In the genomic region with DNA sequence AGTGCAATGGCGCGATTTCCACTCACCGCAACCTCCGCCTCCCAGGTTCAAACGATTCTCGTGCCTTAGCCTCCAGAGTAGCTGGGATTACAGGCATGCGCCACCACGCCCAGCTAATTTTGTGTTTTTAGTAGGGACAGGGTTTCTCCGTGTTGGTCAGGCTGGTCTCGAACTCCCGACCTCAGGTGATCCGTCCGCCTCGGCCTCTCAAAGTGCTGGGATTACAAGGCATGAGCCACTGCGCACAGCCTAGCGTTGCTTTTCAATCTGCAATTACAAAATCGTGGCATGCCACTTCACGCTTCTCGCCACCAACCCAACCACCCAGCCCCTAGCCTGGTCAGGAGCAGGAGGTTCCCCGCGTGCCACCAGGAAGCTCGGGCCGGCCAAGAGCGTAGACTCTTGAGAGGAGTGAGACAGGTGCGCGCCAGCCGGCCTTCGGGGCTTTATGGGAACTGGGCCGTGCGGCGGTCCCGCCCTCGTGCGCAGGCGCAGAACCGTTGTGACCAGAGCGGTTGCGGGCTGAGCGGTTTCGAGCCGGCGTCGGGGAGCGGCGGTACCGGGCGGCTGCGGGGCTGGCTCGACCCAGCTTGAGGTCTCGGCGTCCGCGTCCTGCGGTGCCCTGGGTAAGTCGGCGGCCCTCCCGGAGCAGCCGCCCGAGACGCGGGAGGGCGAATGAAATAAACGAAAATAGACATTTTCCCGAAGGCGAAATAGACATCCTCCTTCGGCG, we compare ENCODE assay signal across 1 cellular context.
A peak's percentile ranks its signal among the peaks of the same experiment; 100 is the strongest.
TF ChIP-seq lines count a peak whose summit lies in the region.

A gene (plus strand): TSS at position 500 of the 733 bp plus-strand sequence. CDS start 530 bp downstream, outside the sequence.

TF ChIP-seq in K562, 482 proteins besides CTCF, POLR2A, EP300 and RAD21 (continued from another document and continues in another):
- TF ChIP-seq, protein P1, sequence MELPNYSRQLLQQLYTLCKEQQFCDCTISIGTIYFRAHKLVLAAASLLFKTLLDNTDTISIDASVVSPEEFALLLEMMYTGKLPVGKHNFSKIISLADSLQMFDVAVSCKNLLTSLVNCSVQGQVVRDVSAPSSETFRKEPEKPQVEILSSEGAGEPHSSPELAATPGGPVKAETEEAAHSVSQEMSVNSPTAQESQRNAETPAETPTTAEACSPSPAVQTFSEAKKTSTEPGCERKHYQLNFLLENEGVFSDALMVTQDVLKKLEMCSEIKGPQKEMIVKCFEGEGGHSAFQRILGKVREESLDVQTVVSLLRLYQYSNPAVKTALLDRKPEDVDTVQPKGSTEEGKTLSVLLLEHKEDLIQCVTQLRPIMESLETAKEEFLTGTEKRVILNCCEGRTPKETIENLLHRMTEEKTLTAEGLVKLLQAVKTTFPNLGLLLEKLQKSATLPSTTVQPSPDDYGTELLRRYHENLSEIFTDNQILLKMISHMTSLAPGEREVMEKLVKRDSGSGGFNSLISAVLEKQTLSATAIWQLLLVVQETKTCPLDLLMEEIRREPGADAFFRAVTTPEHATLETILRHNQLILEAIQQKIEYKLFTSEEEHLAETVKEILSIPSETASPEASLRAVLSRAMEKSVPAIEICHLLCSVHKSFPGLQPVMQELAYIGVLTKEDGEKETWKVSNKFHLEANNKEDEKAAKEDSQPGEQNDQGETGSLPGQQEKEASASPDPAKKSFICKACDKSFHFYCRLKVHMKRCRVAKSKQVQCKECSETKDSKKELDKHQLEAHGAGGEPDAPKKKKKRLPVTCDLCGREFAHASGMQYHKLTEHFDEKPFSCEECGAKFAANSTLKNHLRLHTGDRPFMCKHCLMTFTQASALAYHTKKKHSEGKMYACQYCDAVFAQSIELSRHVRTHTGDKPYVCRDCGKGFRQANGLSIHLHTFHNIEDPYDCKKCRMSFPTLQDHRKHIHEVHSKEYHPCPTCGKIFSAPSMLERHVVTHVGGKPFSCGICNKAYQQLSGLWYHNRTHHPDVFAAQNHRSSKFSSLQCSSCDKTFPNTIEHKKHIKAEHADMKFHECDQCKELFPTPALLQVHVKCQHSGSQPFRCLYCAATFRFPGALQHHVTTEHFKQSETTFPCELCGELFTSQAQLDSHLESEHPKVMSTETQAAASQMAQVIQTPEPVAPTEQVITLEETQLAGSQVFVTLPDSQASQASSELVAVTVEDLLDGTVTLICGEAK (IDR thresholded peaks at IDR 0.05) = no peak
- TF ChIP-seq, protein P1 (CRISPR knock-in tag; IDR thresholded peaks at IDR 0.05) = no peak
- TF ChIP-seq CBX2 (IDR thresholded peaks at IDR 0.05; ENCODE audit: insufficient read depth, low read length, poor library complexity, severe bottlenecking) (no peak), ZNF212 (CRISPR knock-in tag; IDR thresholded peaks at IDR 0.05) (no peak), CHD4 (IDR thresholded peaks at IDR 0.05; ENCODE audit: insufficient read depth, insufficient replicate concordance, low read depth, low read length, poor library complexity, severe bottlenecking) (peak; percentile 49), RFX5 (IDR thresholded peaks at IDR 0.05; ENCODE audit: low read depth, low read length) (no peak), BRCA1 (IDR thresholded peaks at IDR 0.05) (no peak), BRCA1 (CRISPR knock-in tag; IDR thresholded peaks at IDR 0.05) (no peak), NR3C1 (CRISPR knock-in tag; IDR thresholded peaks at IDR 0.05) (peak; percentile 63; the same call in 1 of the 2 replicates), BHLHE40 (IDR thresholded peaks at IDR 0.05; ENCODE audit: low read length) (0 out of 2 replicates have a peak, but pooled peaks have one; percentile 20), GABPB1 (CRISPR knock-in tag; IDR thresholded peaks at IDR 0.05) (peak; percentile 72; the same call in 1 of the 2 replicates), GATA2 (CRISPR knock-in tag; IDR thresholded peaks at IDR 0.05) (no peak), ESRRA (IDR thresholded peaks at IDR 0.05; ENCODE audit: borderline replicate concordance, low read depth) (peak; percentile 11; the same call in 1 of the 2 replicates), KAT8 (IDR thresholded peaks at IDR 0.05; ENCODE audit: low read depth) (no peak), SIRT6 (IDR thresholded peaks at IDR 0.05; ENCODE audit: low read depth, low read length) (no peak), SAFB2 (IDR thresholded peaks at IDR 0.05; ENCODE audit: borderline replicate concordance, low read depth, low read length, severe bottlenecking) (no peak), XRCC4 (IDR thresholded peaks at IDR 0.05; ENCODE audit: extremely low read depth, insufficient read depth, insufficient read length) (no peak), HEY1 (CRISPR knock-in tag; IDR thresholded peaks at IDR 0.05; ENCODE audit: borderline replicate concordance) (no peak), RB1 (IDR thresholded peaks at IDR 0.05; ENCODE audit: low read depth) (0 out of 2 replicates have a peak, but pooled peaks have one; percentile 40), ESRRB (CRISPR knock-in tag; IDR thresholded peaks at IDR 0.05; ENCODE audit: borderline replicate concordance) (no peak), BMI1 (IDR thresholded peaks at IDR 0.05; ENCODE audit: low read length) (no peak), ZBTB17 (CRISPR knock-in tag; IDR thresholded peaks at IDR 0.05) (0 out of 2 replicates have a peak, but pooled peaks have one; percentile 19), NFIC (IDR thresholded peaks at IDR 0.05) (peak; percentile 59), NFE2 (IDR thresholded peaks at IDR 0.05; ENCODE audit: low read depth) (no peak), SRSF9 (IDR thresholded peaks at IDR 0.05; ENCODE audit: borderline replicate concordance, low read depth, low read length) (no peak), ZNF184 (CRISPR knock-in tag; IDR thresholded peaks at IDR 0.05) (no peak), MAFF (IDR thresholded peaks at IDR 0.05; ENCODE audit: low read length) (no peak), E2F3 (CRISPR knock-in tag; IDR thresholded peaks at IDR 0.05) (peak; percentile 66; the same call in 1 of the 2 replicates), ZNF551 (CRISPR knock-in tag; IDR thresholded peaks at IDR 0.05) (no peak), TAL1 (IDR thresholded peaks at IDR 0.05) (no peak), CAMTA2 (CRISPR knock-in tag; conservative IDR thresholded peaks at IDR 0.05) (no peak), SP2 (IDR thresholded peaks at IDR 0.05; ENCODE audit: extremely low read depth, low read depth, low read length, poor library complexity, severe bottlenecking) (no peak), EP400 (IDR thresholded peaks at IDR 0.05) (0 out of 2 replicates have a peak, but pooled peaks have one; percentile 32), NR2C2 (CRISPR knock-in tag; IDR thresholded peaks at IDR 0.05) (no peak), NR2C2 (tag; IDR thresholded peaks at IDR 0.05) (no peak), NCOR1 (IDR thresholded peaks at IDR 0.05) (no peak)
- TF ChIP-seq, protein P2, sequence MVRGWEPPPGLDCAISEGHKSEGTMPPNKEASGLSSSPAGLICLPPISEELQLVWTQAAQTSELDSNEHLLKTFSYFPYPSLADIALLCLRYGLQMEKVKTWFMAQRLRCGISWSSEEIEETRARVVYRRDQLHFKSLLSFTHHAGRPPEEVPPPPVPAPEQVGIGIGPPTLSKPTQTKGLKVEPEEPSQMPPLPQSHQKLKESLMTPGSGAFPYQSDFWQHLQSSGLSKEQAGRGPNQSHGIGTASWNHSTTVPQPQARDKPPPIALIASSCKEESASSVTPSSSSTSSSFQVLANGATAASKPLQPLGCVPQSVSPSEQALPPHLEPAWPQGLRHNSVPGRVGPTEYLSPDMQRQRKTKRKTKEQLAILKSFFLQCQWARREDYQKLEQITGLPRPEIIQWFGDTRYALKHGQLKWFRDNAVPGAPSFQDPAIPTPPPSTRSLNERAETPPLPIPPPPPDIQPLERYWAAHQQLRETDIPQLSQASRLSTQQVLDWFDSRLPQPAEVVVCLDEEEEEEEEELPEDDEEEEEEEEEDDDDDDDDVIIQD (CRISPR knock-in tag; IDR thresholded peaks at IDR 0.05) = no peak
- TF ChIP-seq, protein P3, sequence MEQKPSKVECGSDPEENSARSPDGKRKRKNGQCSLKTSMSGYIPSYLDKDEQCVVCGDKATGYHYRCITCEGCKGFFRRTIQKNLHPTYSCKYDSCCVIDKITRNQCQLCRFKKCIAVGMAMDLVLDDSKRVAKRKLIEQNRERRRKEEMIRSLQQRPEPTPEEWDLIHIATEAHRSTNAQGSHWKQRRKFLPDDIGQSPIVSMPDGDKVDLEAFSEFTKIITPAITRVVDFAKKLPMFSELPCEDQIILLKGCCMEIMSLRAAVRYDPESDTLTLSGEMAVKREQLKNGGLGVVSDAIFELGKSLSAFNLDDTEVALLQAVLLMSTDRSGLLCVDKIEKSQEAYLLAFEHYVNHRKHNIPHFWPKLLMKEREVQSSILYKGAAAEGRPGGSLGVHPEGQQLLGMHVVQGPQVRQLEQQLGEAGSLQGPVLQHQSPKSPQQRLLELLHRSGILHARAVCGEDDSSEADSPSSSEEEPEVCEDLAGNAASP (IDR thresholded peaks at IDR 0.05) = no peak
- TF ChIP-seq, protein P4, sequence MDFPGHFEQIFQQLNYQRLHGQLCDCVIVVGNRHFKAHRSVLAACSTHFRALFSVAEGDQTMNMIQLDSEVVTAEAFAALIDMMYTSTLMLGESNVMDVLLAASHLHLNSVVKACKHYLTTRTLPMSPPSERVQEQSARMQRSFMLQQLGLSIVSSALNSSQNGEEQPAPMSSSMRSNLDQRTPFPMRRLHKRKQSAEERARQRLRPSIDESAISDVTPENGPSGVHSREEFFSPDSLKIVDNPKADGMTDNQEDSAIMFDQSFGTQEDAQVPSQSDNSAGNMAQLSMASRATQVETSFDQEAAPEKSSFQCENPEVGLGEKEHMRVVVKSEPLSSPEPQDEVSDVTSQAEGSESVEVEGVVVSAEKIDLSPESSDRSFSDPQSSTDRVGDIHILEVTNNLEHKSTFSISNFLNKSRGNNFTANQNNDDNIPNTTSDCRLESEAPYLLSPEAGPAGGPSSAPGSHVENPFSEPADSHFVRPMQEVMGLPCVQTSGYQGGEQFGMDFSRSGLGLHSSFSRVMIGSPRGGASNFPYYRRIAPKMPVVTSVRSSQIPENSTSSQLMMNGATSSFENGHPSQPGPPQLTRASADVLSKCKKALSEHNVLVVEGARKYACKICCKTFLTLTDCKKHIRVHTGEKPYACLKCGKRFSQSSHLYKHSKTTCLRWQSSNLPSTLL (IDR thresholded peaks at IDR 0.05) = no peak
- TF ChIP-seq, protein P5, sequence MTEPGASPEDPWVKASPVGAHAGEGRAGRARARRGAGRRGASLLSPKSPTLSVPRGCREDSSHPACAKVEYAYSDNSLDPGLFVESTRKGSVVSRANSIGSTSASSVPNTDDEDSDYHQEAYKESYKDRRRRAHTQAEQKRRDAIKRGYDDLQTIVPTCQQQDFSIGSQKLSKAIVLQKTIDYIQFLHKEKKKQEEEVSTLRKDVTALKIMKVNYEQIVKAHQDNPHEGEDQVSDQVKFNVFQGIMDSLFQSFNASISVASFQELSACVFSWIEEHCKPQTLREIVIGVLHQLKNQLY (CRISPR knock-in tag; conservative IDR thresholded peaks at IDR 0.05) = no peak
- TF ChIP-seq, protein P6, sequence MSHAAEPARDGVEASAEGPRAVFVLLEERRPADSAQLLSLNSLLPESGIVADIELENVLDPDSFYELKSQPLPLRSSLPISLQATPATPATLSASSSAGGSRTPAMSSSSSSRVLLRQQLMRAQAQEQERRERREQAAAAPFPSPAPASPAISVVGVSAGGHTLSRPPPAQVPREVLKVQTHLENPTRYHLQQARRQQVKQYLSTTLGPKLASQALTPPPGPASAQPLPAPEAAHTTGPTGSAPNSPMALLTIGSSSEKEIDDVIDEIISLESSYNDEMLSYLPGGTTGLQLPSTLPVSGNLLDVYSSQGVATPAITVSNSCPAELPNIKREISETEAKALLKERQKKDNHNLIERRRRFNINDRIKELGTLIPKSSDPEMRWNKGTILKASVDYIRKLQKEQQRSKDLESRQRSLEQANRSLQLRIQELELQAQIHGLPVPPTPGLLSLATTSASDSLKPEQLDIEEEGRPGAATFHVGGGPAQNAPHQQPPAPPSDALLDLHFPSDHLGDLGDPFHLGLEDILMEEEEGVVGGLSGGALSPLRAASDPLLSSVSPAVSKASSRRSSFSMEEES (CRISPR knock-in tag; IDR thresholded peaks at IDR 0.05) = no peak
- TF ChIP-seq, protein P7, sequence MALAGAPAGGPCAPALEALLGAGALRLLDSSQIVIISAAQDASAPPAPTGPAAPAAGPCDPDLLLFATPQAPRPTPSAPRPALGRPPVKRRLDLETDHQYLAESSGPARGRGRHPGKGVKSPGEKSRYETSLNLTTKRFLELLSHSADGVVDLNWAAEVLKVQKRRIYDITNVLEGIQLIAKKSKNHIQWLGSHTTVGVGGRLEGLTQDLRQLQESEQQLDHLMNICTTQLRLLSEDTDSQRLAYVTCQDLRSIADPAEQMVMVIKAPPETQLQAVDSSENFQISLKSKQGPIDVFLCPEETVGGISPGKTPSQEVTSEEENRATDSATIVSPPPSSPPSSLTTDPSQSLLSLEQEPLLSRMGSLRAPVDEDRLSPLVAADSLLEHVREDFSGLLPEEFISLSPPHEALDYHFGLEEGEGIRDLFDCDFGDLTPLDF (CRISPR knock-in tag; IDR thresholded peaks at IDR 0.05) = peak; percentile 68; the same call in 1 of the 2 replicates
- TF ChIP-seq, protein P8, sequence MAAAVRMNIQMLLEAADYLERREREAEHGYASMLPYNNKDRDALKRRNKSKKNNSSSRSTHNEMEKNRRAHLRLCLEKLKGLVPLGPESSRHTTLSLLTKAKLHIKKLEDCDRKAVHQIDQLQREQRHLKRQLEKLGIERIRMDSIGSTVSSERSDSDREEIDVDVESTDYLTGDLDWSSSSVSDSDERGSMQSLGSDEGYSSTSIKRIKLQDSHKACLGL (CRISPR knock-in tag; IDR thresholded peaks at IDR 0.05; ENCODE audit: borderline replicate concordance, poor library complexity, severe bottlenecking) = no peak
